ENCODE assay signal across 12 cellular contexts in genomic region chr13:20401958-20402856, GRCh38.
DNase-seq lines count a peak whose midpoint lies in the region; ATAC-seq and TF ChIP-seq lines count a peak whose summit lies in the region.
"Had no signal": no experiment of that assay in that cellular context is flagged by ENCODE, and none has a peak within 500 bp of the region (broad histone marks: within the 10 kb centered on the region; RNA-seq: fewer than 3 reads in every experiment).

No MANE protein-coding gene starts in this region.

- intact Hi-C loops in PC-3 (cut with micrococcal nuclease): no loop called here
- intact Hi-C loops in left colon (cut with DNase I, micrococcal nuclease): no loop called here

- DNase-seq in EH (ENCODE audit: low read depth): peak; percentile 63
- DNase-seq in PC-3: peak; percentile 91
- DNase-seq in ecto neural progenitor cell (ENCODE audit: low spot score): peak; percentile 41
- DNase-seq in neural progenitor cell (ENCODE audit: low spot score): no peak
- no peak for DNase-seq in left colon
- DNase-seq in inferior parietal cortex (ENCODE audit: extremely low spot score): no peak
- DNase-seq in DMS53 (lab: John Stamatoyannopoulos, UW): no peak
- DNase-seq: brain microvascular endothelial cell had no signal

- H3K9me2 ChIP-seq in PC-3 (replicated peaks; ENCODE audit: low read length): no peaks in the 10 kb centered on the region

- peak; percentile 91 for ATAC-seq in PC-3
- ATAC-seq in left colon: no peak

- H3K4me1 ChIP-seq in PC-3 (ENCODE audit: insufficient read depth, low read length): peaks cover 31% of the 10 kb centered on the region
- H3K4me1 ChIP-seq in neural progenitor cell: no peaks in the 10 kb centered on the region
- H3K4me1 ChIP-seq: Peyer's patch had no signal

- TF ChIP-seq CTCF in PC-3 (conservative IDR thresholded peaks at IDR 0.05; ENCODE audit: low read depth, low read length) (no peak), nephron (IDR thresholded peaks at IDR 0.05; ENCODE audit: unreplicated experiment in 3 of 3) (no peak), neural progenitor cell (IDR thresholded peaks at IDR 0.05) (no peak)

- H3K27me3 Mint-ChIP-seq in nephron (ENCODE audit: low read depth) (no peaks in the 10 kb centered on the region), neural progenitor cell (ENCODE audit: insufficient read depth, low read depth) (peaks cover 9% of the 10 kb centered on the region)

- peak overlapping the region; percentile 75 to 93 (median 79) for H3K27ac Mint-ChIP-seq in nephron
- no peak overlapping the region for H3K27ac Mint-ChIP-seq in neural progenitor cell
- H3K27ac Mint-ChIP-seq: CD14-positive monocyte had no signal

- H3K4me2 ChIP-seq in PC-3 (ENCODE audit: low read length): peak overlapping the region; percentile 73
- H3K4me2 ChIP-seq in neural progenitor cell: no peak overlapping the region

- no peaks in the 10 kb centered on the region for H3K9me3 Mint-ChIP-seq in nephron
- H3K9me3 Mint-ChIP-seq in neural progenitor cell: no peaks in the 10 kb centered on the region
- H3K9me3 Mint-ChIP-seq: CD14-positive monocyte had no signal

- H2AFZ ChIP-seq in PC-3 (ENCODE audit: low read length) (peak overlapping the region; percentile 58), neural progenitor cell (replicated peaks) (no peak overlapping the region)

- H3K4me3 ChIP-seq in PC-3 (ENCODE audit: low read length) (no peak overlapping the region), neural progenitor cell (no peak overlapping the region)
- H3K4me3 ChIP-seq: Peyer's patch had no signal

- BruUV-seq in PC-3 (replicated peaks; lab: Mats Ljungman, UMichigan): no TSS peak

- H3K36me3 ChIP-seq in PC-3 (ENCODE audit: low read depth, low read length): no peaks in the 10 kb centered on the region
- no peaks in the 10 kb centered on the region for H3K36me3 ChIP-seq in neural progenitor cell
- H3K36me3 ChIP-seq: brain microvascular endothelial cell, neutrophil had no signal

- H3K9ac ChIP-seq in PC-3 (ENCODE audit: low read length) (peak overlapping the region; percentile 51), neural progenitor cell (no peak overlapping the region)

- H3K9me3 ChIP-seq in PC-3 (ENCODE audit: low read length): no peaks in the 10 kb centered on the region
- H3K9me3 ChIP-seq in neural progenitor cell (ENCODE audit: low read depth): no peaks in the 10 kb centered on the region
- H3K9me3 ChIP-seq: neutrophil, Peyer's patch had no signal

- H3K4me3 Mint-ChIP-seq in nephron (no peak overlapping the region), neural progenitor cell (no peak overlapping the region)
- H3K4me3 Mint-ChIP-seq: CD14-positive monocyte had no signal

- H3K4me1 Mint-ChIP-seq in nephron (peaks cover 21% of the 10 kb centered on the region), neural progenitor cell (peaks cover 5% of the 10 kb centered on the region)

- POLR2A ChIA-PET in PC-3 (lab: Charles Lee; ENCODE audit: unreplicated experiment): no interaction called here

- H3K36me3 Mint-ChIP-seq in nephron (ENCODE audit: low read depth): no peaks in the 10 kb centered on the region
- no peaks in the 10 kb centered on the region for H3K36me3 Mint-ChIP-seq in neural progenitor cell

- CTCF ChIA-PET in PC-3 (lab: Charles Lee): interaction anchor here (0.5 kb wide), 1 partner anchor 609 kb away, joined by 5 read pairs; no protein-coding TSS in a partner anchor

- H3F3A ChIP-seq in PC-3 (ENCODE audit: low read length, unreplicated experiment) (no peaks in the 10 kb centered on the region), neural progenitor cell (ENCODE audit: low read depth) (no peaks in the 10 kb centered on the region)

- H4K20me1 ChIP-seq in PC-3 (ENCODE audit: low read length): no peaks in the 10 kb centered on the region
- no peaks in the 10 kb centered on the region for H4K20me1 ChIP-seq in neural progenitor cell (ENCODE audit: low read depth)

- peak overlapping the region; percentile 83 for H3K27ac ChIP-seq in PC-3 (ENCODE audit: low read length)
- no peak overlapping the region for H3K27ac ChIP-seq in neural progenitor cell
- H3K27ac ChIP-seq: brain microvascular endothelial cell, neutrophil, Peyer's patch had no signal

- H3K27me3 ChIP-seq in PC-3 (ENCODE audit: low read length) (no peaks in the 10 kb centered on the region), neural progenitor cell (no peaks in the 10 kb centered on the region)
- H3K27me3 ChIP-seq: neutrophil, Peyer's patch had no signal

- no peaks in the 10 kb centered on the region for H3K79me2 ChIP-seq in PC-3 (ENCODE audit: low read length)
- H3K79me2 ChIP-seq in neural progenitor cell (ENCODE audit: low read depth): no peaks in the 10 kb centered on the region

Comparison
In these comparisons a context has a peak if more than half of its experiments do, and no peak if none do; other contexts are left out.
1. DNase-seq: peak in EH (single experiment), PC-3 (single experiment) and ecto neural progenitor cell (single experiment); none in neural progenitor cell (single experiment), left colon (0 of 2), inferior parietal cortex (single experiment) and DMS53 (single experiment).